In the genomic region with DNA sequence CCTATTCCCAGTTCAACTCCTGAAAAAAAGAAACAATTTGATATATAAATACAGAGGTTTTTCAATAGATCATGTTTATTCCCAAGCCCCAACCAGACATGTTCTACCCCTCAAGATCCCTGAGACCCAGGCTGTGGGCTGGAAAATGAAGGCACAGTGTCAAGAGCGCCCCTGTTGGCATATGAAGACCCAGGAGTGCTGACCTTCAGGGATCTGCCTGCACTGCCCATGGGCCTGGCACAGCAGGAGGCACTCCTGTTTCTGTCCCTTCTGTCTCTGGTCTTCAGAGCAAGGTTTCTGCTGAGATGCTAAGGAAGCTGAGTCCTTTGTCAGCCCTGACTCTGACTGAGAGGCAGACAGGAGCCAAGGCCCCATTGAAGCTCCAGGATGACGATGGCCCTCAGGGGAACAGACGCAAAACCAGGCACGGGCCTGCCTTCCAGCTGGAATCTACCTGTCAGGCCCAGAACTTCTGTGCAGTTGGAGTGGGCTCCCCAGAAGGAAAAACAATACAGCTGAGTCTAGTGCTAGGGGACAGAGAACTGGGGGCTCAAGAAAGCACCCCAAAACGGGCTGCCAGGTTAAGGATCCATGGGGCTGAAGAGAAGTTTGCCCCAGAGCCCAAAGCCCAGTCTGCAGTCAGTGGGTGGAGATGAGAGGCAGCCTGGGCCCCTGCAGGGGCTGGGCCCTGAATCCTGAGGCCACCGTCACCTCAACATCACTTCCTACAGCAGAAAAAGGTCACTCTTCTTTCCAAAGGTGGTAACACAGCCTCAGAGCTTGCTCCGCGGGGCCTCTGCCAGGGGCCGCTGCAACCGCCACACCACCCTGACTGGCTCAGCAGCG, we compare ENCODE assay signal across 1 cellular context.
TF ChIP-seq lines count a peak whose summit lies in the region.

No MANE protein-coding gene starts in this region.

TF ChIP-seq in GM23338, 12 proteins besides CTCF, POLR2A, EP300 and RAD21:
- TF ChIP-seq ZNF462 (CRISPR knock-in tag; IDR thresholded peaks at IDR 0.05) (no peak), JUNB (IDR thresholded peaks at IDR 0.05; ENCODE audit: unreplicated experiment) (no peak), EZH2 (IDR thresholded peaks at IDR 0.05; ENCODE audit: low read depth, unreplicated experiment) (no peak), NANOG (IDR thresholded peaks at IDR 0.05; ENCODE audit: borderline replicate concordance) (no peak), ZNF114 (CRISPR knock-in tag; IDR thresholded peaks at IDR 0.05) (no peak), POLR2AphosphoS5 (IDR thresholded peaks at IDR 0.05; ENCODE audit: low read depth) (no peak), EZH2phosphoT487 (IDR thresholded peaks at IDR 0.05; ENCODE audit: unreplicated experiment) (no peak), STAT1 (IDR thresholded peaks at IDR 0.05; ENCODE audit: unreplicated experiment) (no peak), CREB1 (CRISPR knock-in tag; IDR thresholded peaks at IDR 0.05; ENCODE audit: low read depth) (no peak)
- TF ChIP-seq, protein P1, sequence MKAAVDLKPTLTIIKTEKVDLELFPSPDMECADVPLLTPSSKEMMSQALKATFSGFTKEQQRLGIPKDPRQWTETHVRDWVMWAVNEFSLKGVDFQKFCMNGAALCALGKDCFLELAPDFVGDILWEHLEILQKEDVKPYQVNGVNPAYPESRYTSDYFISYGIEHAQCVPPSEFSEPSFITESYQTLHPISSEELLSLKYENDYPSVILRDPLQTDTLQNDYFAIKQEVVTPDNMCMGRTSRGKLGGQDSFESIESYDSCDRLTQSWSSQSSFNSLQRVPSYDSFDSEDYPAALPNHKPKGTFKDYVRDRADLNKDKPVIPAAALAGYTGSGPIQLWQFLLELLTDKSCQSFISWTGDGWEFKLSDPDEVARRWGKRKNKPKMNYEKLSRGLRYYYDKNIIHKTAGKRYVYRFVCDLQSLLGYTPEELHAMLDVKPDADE (IDR thresholded peaks at IDR 0.05): no peak
- TF ChIP-seq, protein P2, sequence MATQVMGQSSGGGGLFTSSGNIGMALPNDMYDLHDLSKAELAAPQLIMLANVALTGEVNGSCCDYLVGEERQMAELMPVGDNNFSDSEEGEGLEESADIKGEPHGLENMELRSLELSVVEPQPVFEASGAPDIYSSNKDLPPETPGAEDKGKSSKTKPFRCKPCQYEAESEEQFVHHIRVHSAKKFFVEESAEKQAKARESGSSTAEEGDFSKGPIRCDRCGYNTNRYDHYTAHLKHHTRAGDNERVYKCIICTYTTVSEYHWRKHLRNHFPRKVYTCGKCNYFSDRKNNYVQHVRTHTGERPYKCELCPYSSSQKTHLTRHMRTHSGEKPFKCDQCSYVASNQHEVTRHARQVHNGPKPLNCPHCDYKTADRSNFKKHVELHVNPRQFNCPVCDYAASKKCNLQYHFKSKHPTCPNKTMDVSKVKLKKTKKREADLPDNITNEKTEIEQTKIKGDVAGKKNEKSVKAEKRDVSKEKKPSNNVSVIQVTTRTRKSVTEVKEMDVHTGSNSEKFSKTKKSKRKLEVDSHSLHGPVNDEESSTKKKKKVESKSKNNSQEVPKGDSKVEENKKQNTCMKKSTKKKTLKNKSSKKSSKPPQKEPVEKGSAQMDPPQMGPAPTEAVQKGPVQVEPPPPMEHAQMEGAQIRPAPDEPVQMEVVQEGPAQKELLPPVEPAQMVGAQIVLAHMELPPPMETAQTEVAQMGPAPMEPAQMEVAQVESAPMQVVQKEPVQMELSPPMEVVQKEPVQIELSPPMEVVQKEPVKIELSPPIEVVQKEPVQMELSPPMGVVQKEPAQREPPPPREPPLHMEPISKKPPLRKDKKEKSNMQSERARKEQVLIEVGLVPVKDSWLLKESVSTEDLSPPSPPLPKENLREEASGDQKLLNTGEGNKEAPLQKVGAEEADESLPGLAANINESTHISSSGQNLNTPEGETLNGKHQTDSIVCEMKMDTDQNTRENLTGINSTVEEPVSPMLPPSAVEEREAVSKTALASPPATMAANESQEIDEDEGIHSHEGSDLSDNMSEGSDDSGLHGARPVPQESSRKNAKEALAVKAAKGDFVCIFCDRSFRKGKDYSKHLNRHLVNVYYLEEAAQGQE (IDR thresholded peaks at IDR 0.05; ENCODE audit: unreplicated experiment): no peak
